ENCODE assay signal across 8 cellular contexts in genomic region chr3:126082334-126083137, GRCh38. TPM values are rescaled to one million over a fixed set of nuclear protein-coding genes. Genes with fewer than 3 reads are reported as not detected.
DNase-seq lines count a peak whose midpoint lies in the region; ATAC-seq and TF ChIP-seq lines count a peak whose summit lies in the region.

No MANE protein-coding gene starts in this region.

- H3K4me3 ChIP-seq in iPS-18a (ENCODE audit: low read length) (peak overlapping the region; percentile 78), testis (no peak overlapping the region)

- TF ChIP-seq CTCF in testis (IDR thresholded peaks at IDR 0.05): no peak

- no peaks in the 10 kb centered on the region for H3K4me1 ChIP-seq in iPS-18a (ENCODE audit: control insufficient read depth, low read depth, low read length)
- H3K4me1 ChIP-seq in testis: peaks cover 32% of the 10 kb centered on the region

- H3K9me3 Mint-ChIP-seq in activated T-cell treated with anti-CD3 and anti-CD28 coated beads, Interleukin-2, amount 50 U/mL, for 24 hours: peaks cover 1% of the 10 kb centered on the region
- H3K9me3 Mint-ChIP-seq in activated CD4-positive, alpha-beta memory T cell treated with anti-CD3 and anti-CD28 coated beads for 36 hours: no peaks in the 10 kb centered on the region

- no peak for ATAC-seq in GM18502 (IDR thresholded peaks at IDR 0.05; ENCODE audit: poor library complexity, unreplicated experiment)

- no peaks in the 10 kb centered on the region for H3K36me3 ChIP-seq in iPS-18a (ENCODE audit: control insufficient read depth, low read depth, low read length)
- H3K36me3 ChIP-seq in testis (ENCODE audit: low read depth, missing control alignments): no peaks in the 10 kb centered on the region

- CTCF ChIA-PET in activated CD4-positive, alpha-beta memory T cell treated with anti-CD3 and anti-CD28 coated beads for 36 hours (lab: Charles Lee): no interaction called here

- peak overlapping the region; percentile 92 for H3K27ac Mint-ChIP-seq in activated T-cell treated with anti-CD3 and anti-CD28 coated beads, Interleukin-2, amount 50 U/mL, for 24 hours
- peak overlapping the region; percentile 67 for H3K27ac Mint-ChIP-seq in activated CD4-positive, alpha-beta memory T cell treated with anti-CD3 and anti-CD28 coated beads for 36 hours

- POLR2A ChIA-PET in activated CD4-positive, alpha-beta memory T cell treated with anti-CD3 and anti-CD28 coated beads for 36 hours (lab: Charles Lee): interaction anchor here (0.8 kb wide), 1 partner anchor 565 kb away, joined by 3 read pairs; no protein-coding TSS in a partner anchor

- H3K4me3 Mint-ChIP-seq in activated T-cell treated with anti-CD3 and anti-CD28 coated beads, Interleukin-2, amount 50 U/mL, for 24 hours: peak overlapping the region; percentile 83
- H3K4me3 Mint-ChIP-seq in activated CD4-positive, alpha-beta memory T cell treated with anti-CD3 and anti-CD28 coated beads for 36 hours: peak overlapping the region; percentile 85

- H3K36me3 Mint-ChIP-seq in activated T-cell treated with anti-CD3 and anti-CD28 coated beads, Interleukin-2, amount 50 U/mL, for 24 hours (ENCODE audit: low read depth): peaks cover 15% of the 10 kb centered on the region
- H3K36me3 Mint-ChIP-seq in activated CD4-positive, alpha-beta memory T cell treated with anti-CD3 and anti-CD28 coated beads for 36 hours: peaks cover 6% of the 10 kb centered on the region

- H3K27ac ChIP-seq in iPS-18a (ENCODE audit: low read length): no peak overlapping the region
- H3K27ac ChIP-seq in testis: peak overlapping the region; percentile 31 to 91

- no peaks in the 10 kb centered on the region for H3K27me3 Mint-ChIP-seq in activated T-cell treated with anti-CD3 and anti-CD28 coated beads, Interleukin-2, amount 50 U/mL, for 24 hours
- H3K27me3 Mint-ChIP-seq in activated CD4-positive, alpha-beta memory T cell treated with anti-CD3 and anti-CD28 coated beads for 36 hours: no peaks in the 10 kb centered on the region

- DNase-seq in activated T-cell treated with anti-CD3 and anti-CD28 coated beads, Interleukin-2, amount 50 U/mL, for 24 hours: no peak
- no peak for DNase-seq in activated T-cell treated with anti-CD3 and anti-CD28 coated beads, Interleukin-2, amount 50 U/mL, for 48 hours
- no peak for DNase-seq in activated CD4-positive, alpha-beta memory T cell treated with anti-CD3 and anti-CD28 coated beads for 36 hours
- DNase-seq in testis (no peak), NK-92 (lab: John Stamatoyannopoulos, UW; ENCODE audit: unreplicated experiment) (no peak), AG08396 (ENCODE audit: low spot score) (no peak)

- H3K9ac ChIP-seq in iPS-18a (ENCODE audit: low read length): no peak overlapping the region

- no peak for TF ChIP-seq POLR2A in testis (IDR thresholded peaks at IDR 0.05)

- peaks cover 10% of the 10 kb centered on the region for H3K9me3 ChIP-seq in iPS-18a (ENCODE audit: control insufficient read depth, low read depth, low read length)
- no peaks in the 10 kb centered on the region for H3K9me3 ChIP-seq in testis

- no peaks in the 10 kb centered on the region for H3K27me3 ChIP-seq in iPS-18a (ENCODE audit: control insufficient read depth, insufficient read depth, low read length)
- H3K27me3 ChIP-seq in testis: no peaks in the 10 kb centered on the region

- intact Hi-C loops in activated CD4-positive, alpha-beta memory T cell treated with anti-CD3 and anti-CD28 coated beads for 36 hours (cut with micrococcal nuclease): loop anchor here (1.0 kb wide), 1 partner anchor 166 kb away; no protein-coding TSS in a partner anchor
- intact Hi-C loops in testis (cut with DNase I; ENCODE audit: low total_unique reads): no loop called here

- H3K4me1 Mint-ChIP-seq in activated T-cell treated with anti-CD3 and anti-CD28 coated beads, Interleukin-2, amount 50 U/mL, for 24 hours (ENCODE audit: low read depth): peaks cover 24% of the 10 kb centered on the region
- peaks cover 19% of the 10 kb centered on the region for H3K4me1 Mint-ChIP-seq in activated CD4-positive, alpha-beta memory T cell treated with anti-CD3 and anti-CD28 coated beads for 36 hours (ENCODE audit: low read depth)

- 86% methylated on average over 15 of the region's 15 CpGs; no CpG with 5 or more reads in 1 of the 2 donors for WGBS in testis, 2 donors

RNA-seq across cellular contexts. Expression of gene SLC41A3, which starts 1.4 kb away (rescaled TPM):
- 10 to 100 TPM; 26.3 to 27.3 TPM for total RNA-seq in activated CD4-positive, alpha-beta memory T cell treated with anti-CD3 and anti-CD28 coated beads for 36 hours
- total RNA-seq in testis: 100 to 1,000 TPM; 160 to 220 TPM
- polyA plus RNA-seq in testis (ENCODE audit: insufficient read depth, low read depth, low replicate concordance): 161 TPM

Comparison
In these comparisons a context has a peak if more than half of its experiments do, and no peak if none do; other contexts are left out.
1. RNA of gene SLC41A3, which starts 1.4 kb away (total RNA-seq): 160 to 220 TPM in testis; 26.3 to 27.3 TPM in activated CD4-positive, alpha-beta memory T cell treated with anti-CD3 and anti-CD28 coated beads for 36 hours; every median in the first group is over 4 times any median in the second.